Comparison of ENCODE assay signal across 17 cellular contexts in the genomic region with DNA sequence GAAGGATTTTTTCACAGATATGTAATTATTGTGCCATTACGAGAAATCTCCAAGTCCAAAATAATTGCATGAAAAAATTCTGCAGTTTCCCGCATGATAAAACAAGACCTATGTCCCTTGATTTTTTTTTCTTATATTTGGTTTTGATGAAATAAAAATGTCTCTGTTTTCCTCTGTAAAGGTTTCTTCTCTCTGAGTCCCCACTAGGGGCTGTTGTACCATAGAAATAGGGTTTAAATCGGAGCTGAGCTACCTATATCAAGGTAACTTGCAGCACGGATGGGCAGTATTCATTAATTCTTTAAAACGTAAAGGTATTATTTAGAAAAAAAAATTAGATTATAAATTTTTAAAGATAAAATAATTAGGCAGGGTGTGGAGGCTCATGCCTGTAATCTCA.
DNase-seq lines count a peak whose midpoint lies in the region; ATAC-seq and TF ChIP-seq lines count a peak whose summit lies in the region.
"Had no signal": no experiment of that assay in that cellular context is flagged by ENCODE, and none has a peak within 500 bp of the region (broad histone marks: within the 10 kb centered on the region; RNA-seq: fewer than 3 reads in every experiment).

No MANE protein-coding gene starts in this region.

- H3K27me3 ChIP-seq in SK-N-SH (ENCODE audit: insufficient read depth) (peaks cover 28% of the 10 kb centered on the region), OCI-LY1 (ENCODE audit: insufficient read depth, low read length) (peaks cover 4% of the 10 kb centered on the region; the same call in 1 of the 2 replicates)

- POLR2A ChIA-PET in SK-N-SH (lab: Yijun Ruan, JAX), result no interaction called here

- H2AFZ ChIP-seq in SK-N-SH (ENCODE audit: low read depth), result no peak overlapping the region
- no peak overlapping the region for H2AFZ ChIP-seq in OCI-LY1 (ENCODE audit: low read length)
- H2AFZ ChIP-seq: GM23248 had no signal

- ATAC-seq in SK-N-SH treated with all-trans-retinoic acid at 6 μM for 48 hours, result no peak
- ATAC-seq: activated CD8-positive, alpha-beta T cell treated with anti-CD3 and anti-CD28 coated beads for 36 hours had no signal

- TF ChIP-seq CTCF in SK-N-SH (IDR thresholded peaks at IDR 0.05), result peak; percentile 21; the same call in 1 of the 2 replicates
- TF ChIP-seq CTCF in OCI-LY1 (IDR thresholded peaks at IDR 0.05; ENCODE audit: low read length), result peak; percentile 15; the same call in 1 of the 2 replicates
- peak; percentile 44 for TF ChIP-seq CTCF in epithelial cell of proximal tubule (conservative IDR thresholded peaks at IDR 0.05; ENCODE audit: low read depth, low read length)
- peak; percentile 53 for TF ChIP-seq CTCF in retinal pigment epithelial cell (conservative IDR thresholded peaks at IDR 0.05; ENCODE audit: low read depth, low read length)

- H3K79me2 ChIP-seq in SK-N-SH (ENCODE audit: insufficient read depth) (no peaks in the 10 kb centered on the region), OCI-LY1 (ENCODE audit: insufficient read depth, low read length) (no peaks in the 10 kb centered on the region)

- H3K27ac ChIP-seq in SK-N-SH (ENCODE audit: low read depth in 2 of 2, low read length in 1 of 2) (no peak overlapping the region), OCI-LY1 (ENCODE audit: low read depth, low read length, poor library complexity, severe bottlenecking) (no peak overlapping the region)
- H3K27ac ChIP-seq: GM23248, stomach had no signal

- no peaks in the 10 kb centered on the region for H3K9me2 ChIP-seq in SK-N-SH
- no peaks in the 10 kb centered on the region for H3K9me2 ChIP-seq in OCI-LY1 (ENCODE audit: low read depth, low read length)

- no peak overlapping the region for H3K4me2 ChIP-seq in SK-N-SH
- no peak overlapping the region for H3K4me2 ChIP-seq in OCI-LY1 (ENCODE audit: low read length)

- H4K20me1 ChIP-seq in SK-N-SH (ENCODE audit: insufficient read depth) (no peaks in the 10 kb centered on the region), OCI-LY1 (ENCODE audit: insufficient read depth, low read length) (no peaks in the 10 kb centered on the region)

- H3F3A ChIP-seq in SK-N-SH (replicated peaks; ENCODE audit: insufficient read depth) (no peaks in the 10 kb centered on the region), OCI-LY1 (ENCODE audit: insufficient read depth, low read length) (no peaks in the 10 kb centered on the region)

- H3K9me3 ChIP-seq in SK-N-SH (no peaks in the 10 kb centered on the region), OCI-LY1 (ENCODE audit: low read length) (no peaks in the 10 kb centered on the region)

- WGBS in SK-N-SH (ENCODE audit: low lambda C conversion rate), result 5% methylated on average over 5 of the region's 5 CpGs

- H3K4me1 ChIP-seq in SK-N-SH (ENCODE audit: control insufficient read depth in 1 of 2, insufficient read depth in 2 of 2, low read depth in 1 of 2, low read length in 1 of 2), result peaks cover 0 to 2% of the 10 kb centered on the region in 2 experiments; a peak in 1 of 4 replicates
- H3K4me1 ChIP-seq in OCI-LY1 (ENCODE audit: insufficient read depth, low read length, severe bottlenecking), result no peaks in the 10 kb centered on the region

- no peak for TF ChIP-seq EP300 in SK-N-SH (IDR thresholded peaks at IDR 0.05; ENCODE audit: borderline replicate concordance in 1 of 2, low read depth in 1 of 2, low read length in 1 of 2)

- H3K9ac ChIP-seq in SK-N-SH (no peak overlapping the region), OCI-LY1 (ENCODE audit: low read length) (no peak overlapping the region)
- H3K9ac ChIP-seq: GM23248 had no signal

- CTCF ChIA-PET in SK-N-SH (lab: Yijun Ruan, JAX), result interaction anchor here (0.6 to 1.6 kb wide), 5 partner anchors 9 to 589 kb away, joined by 3 to 4 read pairs (median 3); no protein-coding TSS in a partner anchor

- DNase-seq in SK-N-SH (no peak), epithelial cell of proximal tubule (ENCODE audit: low read depth) (no peak), retinal pigment epithelial cell (ENCODE audit: low read depth) (no peak), activated gamma-delta T cell treated with Interleukin-2 at 50 U/mL for 16 hours (no peak), NOMO-1 (lab: John Stamatoyannopoulos, UW; ENCODE audit: unreplicated experiment in 2 of 2) (no peak), NOMO-1 treated with dmso at 0.1 percent for 144 hours (lab: John Stamatoyannopoulos, UW; ENCODE audit: unreplicated experiment) (no peak)
- DNase-seq: activated CD8-positive, alpha-beta T cell treated with anti-CD3 and anti-CD28 coated beads for 36 hours; activated effector memory CD4-positive, alpha-beta T cell treated with anti-CD3 and anti-CD28 coated beads, Interleukin-2, amount 50 U/mL, for 16 hours; GM23248; NCI-H146; NCI-H510A treated with DMSO at 0.1 percent for 48 hours; occipital lobe; SIG-M5; stimulated activated CD4-positive, alpha-beta T cell treated with anti-CD3 and anti-CD28 coated beads, Interleukin-12 subunit alpha, Interleukin-12 subunit beta, amount 100 ng/mL, for 4 hours; stomach had no signal

- H3K4me3 ChIP-seq in SK-N-SH (ENCODE audit: low read depth in 2 of 2, low read length in 1 of 2) (no peak overlapping the region), OCI-LY1 (ENCODE audit: low read depth, low read length, poor library complexity, severe bottlenecking) (no peak overlapping the region), epithelial cell of proximal tubule (ENCODE audit: low read depth, low read length) (no peak overlapping the region), retinal pigment epithelial cell (ENCODE audit: low read length) (no peak overlapping the region)
- H3K4me3 ChIP-seq: GM23248, stomach had no signal

- H3K36me3 ChIP-seq in SK-N-SH (replicated peaks in 1 of 2; ENCODE audit: control insufficient read depth in 1 of 2, insufficient read depth in 2 of 2, low read length in 1 of 2), result no peaks in the 10 kb centered on the region
- H3K36me3 ChIP-seq in OCI-LY1 (ENCODE audit: insufficient read depth, low read length), result no peaks in the 10 kb centered on the region
- H3K36me3 ChIP-seq: stomach had no signal

- TF ChIP-seq RAD21 in SK-N-SH (IDR thresholded peaks at IDR 0.05; ENCODE audit: low read length), result peak; percentile 31; the same call in 1 of the 2 replicates

TF ChIP-seq in SK-N-SH, 30 proteins besides CTCF, POLR2A, EP300 and RAD21:
- TF ChIP-seq MXI1 (IDR thresholded peaks at IDR 0.05; ENCODE audit: low read depth, low read length) (no peak), YY1 (IDR thresholded peaks at IDR 0.05; ENCODE audit: low read depth) (no peak), RFX5 (IDR thresholded peaks at IDR 0.05; ENCODE audit: low read length) (no peak), TEAD4 (IDR thresholded peaks at IDR 0.05; ENCODE audit: borderline replicate concordance, insufficient read depth) (no peak), ELF1 (IDR thresholded peaks at IDR 0.05) (no peak)
- TF ChIP-seq, protein P1, sequence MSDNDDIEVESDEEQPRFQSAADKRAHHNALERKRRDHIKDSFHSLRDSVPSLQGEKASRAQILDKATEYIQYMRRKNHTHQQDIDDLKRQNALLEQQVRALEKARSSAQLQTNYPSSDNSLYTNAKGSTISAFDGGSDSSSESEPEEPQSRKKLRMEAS (IDR thresholded peaks at IDR 0.05; ENCODE audit: low read depth), result no peak
TF ChIP-seq in SK-N-SH: peak in this region for 0.

TF ChIP-seq in SK-N-SH treated with all-trans-retinoic acid at 6 μM for 48 hours, 23 proteins besides CTCF, POLR2A, EP300 and RAD21 (continues in another document):
- TF ChIP-seq GLIS3 (CRISPR knock-in tag; IDR thresholded peaks at IDR 0.05) (no peak), RARB (CRISPR knock-in tag; IDR thresholded peaks at IDR 0.05) (no peak), ZC3H10 (CRISPR knock-in tag; IDR thresholded peaks at IDR 0.05) (no peak), ISL1 (CRISPR knock-in tag; IDR thresholded peaks at IDR 0.05) (no peak), ZFP30 (CRISPR knock-in tag; IDR thresholded peaks at IDR 0.05) (no peak), ARNTL (CRISPR knock-in tag; IDR thresholded peaks at IDR 0.05; ENCODE audit: borderline replicate concordance, low read depth) (no peak), ESRRG (CRISPR knock-in tag; IDR thresholded peaks at IDR 0.05) (no peak), ZNF565 (CRISPR knock-in tag; conservative IDR thresholded peaks at IDR 0.05; ENCODE audit: low read depth) (no peak), BACH2 (CRISPR knock-in tag; IDR thresholded peaks at IDR 0.05; ENCODE audit: borderline replicate concordance) (no peak)
- TF ChIP-seq, protein P2, sequence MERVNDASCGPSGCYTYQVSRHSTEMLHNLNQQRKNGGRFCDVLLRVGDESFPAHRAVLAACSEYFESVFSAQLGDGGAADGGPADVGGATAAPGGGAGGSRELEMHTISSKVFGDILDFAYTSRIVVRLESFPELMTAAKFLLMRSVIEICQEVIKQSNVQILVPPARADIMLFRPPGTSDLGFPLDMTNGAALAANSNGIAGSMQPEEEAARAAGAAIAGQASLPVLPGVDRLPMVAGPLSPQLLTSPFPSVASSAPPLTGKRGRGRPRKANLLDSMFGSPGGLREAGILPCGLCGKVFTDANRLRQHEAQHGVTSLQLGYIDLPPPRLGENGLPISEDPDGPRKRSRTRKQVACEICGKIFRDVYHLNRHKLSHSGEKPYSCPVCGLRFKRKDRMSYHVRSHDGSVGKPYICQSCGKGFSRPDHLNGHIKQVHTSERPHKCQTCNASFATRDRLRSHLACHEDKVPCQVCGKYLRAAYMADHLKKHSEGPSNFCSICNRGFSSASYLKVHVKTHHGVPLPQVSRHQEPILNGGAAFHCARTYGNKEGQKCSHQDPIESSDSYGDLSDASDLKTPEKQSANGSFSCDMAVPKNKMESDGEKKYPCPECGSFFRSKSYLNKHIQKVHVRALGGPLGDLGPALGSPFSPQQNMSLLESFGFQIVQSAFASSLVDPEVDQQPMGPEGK (CRISPR knock-in tag; IDR thresholded peaks at IDR 0.05; ENCODE audit: borderline replicate concordance), result no peak
- TF ChIP-seq, protein P3, sequence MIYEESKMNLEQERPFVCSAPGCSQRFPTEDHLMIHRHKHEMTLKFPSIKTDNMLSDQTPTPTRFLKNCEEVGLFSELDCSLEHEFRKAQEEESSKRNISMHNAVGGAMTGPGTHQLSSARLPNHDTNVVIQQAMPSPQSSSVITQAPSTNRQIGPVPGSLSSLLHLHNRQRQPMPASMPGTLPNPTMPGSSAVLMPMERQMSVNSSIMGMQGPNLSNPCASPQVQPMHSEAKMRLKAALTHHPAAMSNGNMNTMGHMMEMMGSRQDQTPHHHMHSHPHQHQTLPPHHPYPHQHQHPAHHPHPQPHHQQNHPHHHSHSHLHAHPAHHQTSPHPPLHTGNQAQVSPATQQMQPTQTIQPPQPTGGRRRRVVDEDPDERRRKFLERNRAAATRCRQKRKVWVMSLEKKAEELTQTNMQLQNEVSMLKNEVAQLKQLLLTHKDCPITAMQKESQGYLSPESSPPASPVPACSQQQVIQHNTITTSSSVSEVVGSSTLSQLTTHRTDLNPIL (CRISPR knock-in tag; IDR thresholded peaks at IDR 0.05; ENCODE audit: low read depth), result no peak
